In the genomic region with DNA sequence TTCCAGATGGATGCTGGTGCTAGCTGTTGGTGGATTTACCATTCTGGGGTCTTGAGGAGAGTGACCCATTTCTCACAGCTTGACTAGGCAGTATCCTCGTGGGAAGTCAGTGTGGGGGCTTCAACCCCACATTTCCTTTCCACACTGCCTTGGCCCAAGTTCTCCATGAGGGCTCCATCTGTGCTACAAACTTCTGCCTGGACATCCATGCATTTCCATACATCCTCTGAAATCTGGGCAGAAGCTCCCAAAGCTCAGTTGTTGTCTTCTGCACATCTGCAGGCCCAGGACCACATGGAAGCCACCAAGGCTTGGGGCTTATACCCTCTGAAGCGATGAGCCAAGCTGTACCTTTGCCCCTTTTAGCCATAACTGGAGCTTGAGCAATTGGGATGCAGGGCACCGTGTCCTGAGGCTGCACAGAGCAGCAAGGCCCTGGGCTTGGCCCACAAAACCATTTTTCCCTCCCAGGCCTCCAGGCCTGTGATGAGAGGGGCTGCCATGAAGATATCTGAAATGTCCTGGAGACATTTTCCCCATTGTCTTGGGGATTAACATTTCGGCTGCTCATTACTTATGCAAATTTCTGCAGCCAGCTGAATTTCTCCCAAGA, we compare ENCODE assay signal across 35 cellular contexts.
"Had no signal": no experiment of that assay in that cellular context is flagged by ENCODE, and none has a peak within 500 bp of the region (broad histone marks: within the 10 kb centered on the region; RNA-seq: fewer than 3 reads in every experiment).

No MANE protein-coding gene starts in this region.

- H3K27ac ChIP-seq: brain microvascular endothelial cell had no signal

- ATAC-seq: activated CD8-positive, alpha-beta memory T cell treated with anti-CD3 and anti-CD28 coated beads, Interleukin-2, amount 10 ng/mL, durations not matched to agents 7 days and 5 days; activated T-cell treated with anti-CD3 and anti-CD28 coated beads, Interleukin-2, amount 50 U/mL, for 72 hours; activated T-helper 17 cell treated with anti-CD3 and anti-CD28 coated beads, Interleukin-2, amount 50 U/mL, for 72 hours had no signal

- DNase-seq: activated B cell treated with CpG ODN at 0.5 μM for 24 hours; activated CD4-positive, alpha-beta memory T cell treated with anti-CD3 and anti-CD28 coated beads, Interleukin-2, amount 10 ng/mL, durations not matched to agents 7 days and 5 days; activated CD4-positive, alpha-beta T cell treated with anti-CD3 and anti-CD28 coated beads for 4 hours; activated CD4-positive, alpha-beta T cell treated with anti-CD3 and anti-CD28 coated beads, Interleukin-2, amount 50 U/mL, for 1 hour; activated CD4-positive, CD25-positive, alpha-beta regulatory T cell treated with anti-CD3 and anti-CD28 coated beads, Interleukin-2, amount 50 U/mL, for 72 hours; activated CD8-positive, alpha-beta memory T cell treated with anti-CD3 and anti-CD28 coated beads for 24 hours; activated CD8-positive, alpha-beta memory T cell treated with anti-CD3 and anti-CD28 coated beads, Interleukin-2, amount 10 ng/mL, durations not matched to agents 7 days and 5 days; activated CD8-positive, alpha-beta memory T cell treated with anti-CD3 and anti-CD28 coated beads, Interleukin-2, amount 50 U/mL, for 48 hours; activated effector memory CD4-positive, alpha-beta T cell treated with anti-CD3 and anti-CD28 coated beads, Interleukin-2, amount 50 U/mL, for 16 hours; activated naive CD4-positive, alpha-beta T cell; activated naive CD4-positive, alpha-beta T cell treated with anti-CD3 and anti-CD28 coated beads, Interleukin-2, amount 50 U/mL, for 16 hours; activated naive CD8-positive, alpha-beta T cell treated with anti-CD3 and anti-CD28 coated beads for 36 hours; activated T-cell treated with anti-CD3 and anti-CD28 coated beads, Interleukin-2, amount 50 U/mL, for 72 hours; amniotic stem cell; aorta; brain microvascular endothelial cell; central memory CD4-positive, alpha-beta T cell; MM.1S; MV-4-11; NCI-H1092; NCI-H1436 treated with DMSO at 0.1 percent for 48 hours; NCI-H1694 treated with DMSO at 0.1 percent for 48 hours; NCI-H2029; NCI-H510A; NCI-H526; NCI-H748 treated with DMSO at 0.1 percent for 48 hours; NK-92 treated with Interleukin-12 subunit alpha and Interleukin-12 subunit beta, amount 100 ng/mL, for 24 hours; OCI-M1; Right ventricle myocardium superior; SW 1271; T-helper 1 cell; T-helper 2 cell; T-helper 9 cell had no signal

- H3K36me3 ChIP-seq: brain microvascular endothelial cell had no signal

- H3K27me3 ChIP-seq: brain microvascular endothelial cell had no signal

- FAIRE-seq: colon had no signal
